15 cellular contexts compared by ENCODE assay signal in the genomic region with DNA sequence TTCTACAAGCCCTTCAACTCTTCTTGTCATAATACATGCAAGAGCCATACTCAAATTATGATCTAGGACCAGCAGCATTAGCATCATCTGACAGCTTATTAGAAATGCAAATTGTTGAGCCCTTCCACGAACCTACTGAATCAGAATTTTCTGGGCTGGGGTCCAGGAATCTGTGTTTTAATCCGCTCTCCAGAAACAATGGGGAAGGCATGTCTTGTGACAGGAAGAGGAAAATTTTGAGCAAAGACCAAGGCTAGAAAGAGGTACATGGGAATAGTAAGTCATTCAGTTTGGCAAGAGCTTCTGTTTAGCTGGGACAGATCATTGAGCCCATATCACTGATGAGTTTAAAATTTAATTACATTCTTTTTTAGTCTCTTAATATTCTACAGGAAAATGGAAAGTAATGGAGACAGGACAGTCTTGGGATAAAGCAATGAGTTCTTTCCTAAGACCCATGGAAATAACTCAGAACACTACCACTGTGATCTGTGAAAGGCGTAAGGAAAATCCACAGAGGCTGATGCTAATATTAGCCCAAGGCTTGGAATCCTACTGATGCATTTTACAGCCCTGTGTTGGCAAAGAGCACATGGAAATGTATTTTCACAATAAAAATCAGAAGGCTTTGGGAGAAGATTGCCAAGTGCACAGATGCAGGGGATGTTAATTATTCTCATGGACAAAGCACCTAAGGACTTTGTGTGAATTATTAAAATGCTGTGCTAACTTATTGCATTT.
DNase-seq lines count a peak whose midpoint lies in the region; ATAC-seq and TF ChIP-seq lines count a peak whose summit lies in the region.
"Had no signal": no experiment of that assay in that cellular context is flagged by ENCODE, and none has a peak within 500 bp of the region (broad histone marks: within the 10 kb centered on the region; RNA-seq: fewer than 3 reads in every experiment).

No MANE protein-coding gene starts in this region.

- peaks cover 0 to 2% of the 10 kb centered on the region in 2 experiments; a peak in 2 of 4 replicates for H3K4me1 ChIP-seq in SK-N-SH (ENCODE audit: control insufficient read depth in 1 of 2, insufficient read depth in 2 of 2, low read depth in 1 of 2, low read length in 1 of 2)
- H3K4me1 ChIP-seq: HAP-1, Peyer's patch had no signal

- no peaks in the 10 kb centered on the region for H3K36me3 ChIP-seq in SK-N-SH (replicated peaks in 1 of 2; ENCODE audit: control insufficient read depth in 1 of 2, insufficient read depth in 2 of 2, low read length in 1 of 2)
- H3K36me3 ChIP-seq: HAP-1, Peyer's patch had no signal

- peak; percentile 7 for DNase-seq in NCI-H1694 treated with DMSO at 0.1 percent for 48 hours (lab: John Stamatoyannopoulos, UW)
- DNase-seq in NCI-H1694 (lab: John Stamatoyannopoulos, UW): no peak
- peak; percentile 5 for DNase-seq in cerebellar cortex (ENCODE audit: low spot score)
- DNase-seq in midbrain (lab: John Stamatoyannopoulos, UW): peak; percentile 4
- no peak for DNase-seq in COLO668 (lab: John Stamatoyannopoulos, UW; ENCODE audit: unreplicated experiment)
- no peak for DNase-seq in stimulated activated CD4-positive, alpha-beta T cell treated with anti-CD3 and anti-CD28 coated beads, Interleukin-1b, Interleukin-23, amount 100 ng/mL, for 48 hours
- DNase-seq in SK-N-SH: no peak
- DNase-seq: NCI-H1436 treated with DMSO at 0.1 percent for 48 hours, NCI-H226, NCI-H774, Peyer's patch, Right ventricle myocardium superior had no signal

- no peaks in the 10 kb centered on the region for H3F3A ChIP-seq in SK-N-SH (replicated peaks; ENCODE audit: insufficient read depth)

- ATAC-seq in HG03196 (IDR thresholded peaks at IDR 0.05; ENCODE audit: unreplicated experiment): no peak
- ATAC-seq: GM12878 had no signal

- H3K27me3 ChIP-seq in SK-N-SH (ENCODE audit: insufficient read depth): no peaks in the 10 kb centered on the region
- H3K27me3 ChIP-seq: Peyer's patch had no signal

- 25% methylated on average over 3 of the region's 3 CpGs for WGBS in SK-N-SH (ENCODE audit: low lambda C conversion rate)

- H3K9ac ChIP-seq in SK-N-SH: no peak overlapping the region

- no peak overlapping the region for H2AFZ ChIP-seq in SK-N-SH (ENCODE audit: low read depth)

- CTCF ChIA-PET in SK-N-SH (lab: Yijun Ruan, JAX): interaction anchor here (2.2 kb wide), 1 partner anchor 27 kb away, joined by 7 read pairs; no protein-coding TSS in a partner anchor

- no peak overlapping the region for H3K4me3 ChIP-seq in SK-N-SH (ENCODE audit: low read depth in 2 of 2, low read length in 1 of 2)
- H3K4me3 ChIP-seq: GM12878, HAP-1, Peyer's patch had no signal

- H3K79me2 ChIP-seq in SK-N-SH (ENCODE audit: insufficient read depth): no peaks in the 10 kb centered on the region

- no peak overlapping the region for H3K4me2 ChIP-seq in SK-N-SH

- TF ChIP-seq RAD21 in SK-N-SH (IDR thresholded peaks at IDR 0.05; ENCODE audit: low read length): no peak

- no peaks in the 10 kb centered on the region for H3K9me3 ChIP-seq in SK-N-SH
- H3K9me3 ChIP-seq: HAP-1, Peyer's patch had no signal

- TF ChIP-seq CTCF in SK-N-SH (IDR thresholded peaks at IDR 0.05): no peak

- TF ChIP-seq EP300 in SK-N-SH (IDR thresholded peaks at IDR 0.05; ENCODE audit: borderline replicate concordance in 1 of 2, low read depth in 1 of 2, low read length in 1 of 2): no peak

- POLR2A ChIA-PET in SK-N-SH (lab: Yijun Ruan, JAX): no interaction called here

- H4K20me1 ChIP-seq in SK-N-SH (ENCODE audit: insufficient read depth): no peaks in the 10 kb centered on the region

- H3K9me2 ChIP-seq in SK-N-SH: no peaks in the 10 kb centered on the region

- H3K27ac ChIP-seq in SK-N-SH (ENCODE audit: low read depth in 2 of 2, low read length in 1 of 2): no peak overlapping the region; a peak in 2 of 4 replicates
- H3K27ac ChIP-seq: Peyer's patch had no signal

TF ChIP-seq in SK-N-SH, 30 proteins besides CTCF, POLR2A, EP300 and RAD21:
- TF ChIP-seq FOXM1 (IDR thresholded peaks at IDR 0.05; ENCODE audit: low read depth) (no peak), RFX5 (IDR thresholded peaks at IDR 0.05; ENCODE audit: low read length) (no peak), TCF12 (IDR thresholded peaks at IDR 0.05) (no peak), YY1 (IDR thresholded peaks at IDR 0.05; ENCODE audit: low read depth) (no peak), GATA2 (CRISPR knock-in tag; IDR thresholded peaks at IDR 0.05) (no peak), ELF1 (IDR thresholded peaks at IDR 0.05) (no peak), NFIC (IDR thresholded peaks at IDR 0.05; ENCODE audit: borderline replicate concordance) (no peak), RCOR1 (IDR thresholded peaks at IDR 0.05; ENCODE audit: low read length) (no peak), FOXJ3 (CRISPR knock-in tag; IDR thresholded peaks at IDR 0.05) (no peak)
- TF ChIP-seq, protein P1, sequence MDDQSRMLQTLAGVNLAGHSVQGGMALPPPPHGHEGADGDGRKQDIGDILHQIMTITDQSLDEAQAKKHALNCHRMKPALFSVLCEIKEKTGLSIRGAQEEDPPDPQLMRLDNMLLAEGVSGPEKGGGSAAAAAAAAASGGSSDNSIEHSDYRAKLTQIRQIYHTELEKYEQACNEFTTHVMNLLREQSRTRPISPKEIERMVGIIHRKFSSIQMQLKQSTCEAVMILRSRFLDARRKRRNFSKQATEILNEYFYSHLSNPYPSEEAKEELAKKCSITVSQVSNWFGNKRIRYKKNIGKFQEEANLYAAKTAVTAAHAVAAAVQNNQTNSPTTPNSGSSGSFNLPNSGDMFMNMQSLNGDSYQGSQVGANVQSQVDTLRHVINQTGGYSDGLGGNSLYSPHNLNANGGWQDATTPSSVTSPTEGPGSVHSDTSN (IDR thresholded peaks at IDR 0.05): no peak
- TF ChIP-seq, protein P2, sequence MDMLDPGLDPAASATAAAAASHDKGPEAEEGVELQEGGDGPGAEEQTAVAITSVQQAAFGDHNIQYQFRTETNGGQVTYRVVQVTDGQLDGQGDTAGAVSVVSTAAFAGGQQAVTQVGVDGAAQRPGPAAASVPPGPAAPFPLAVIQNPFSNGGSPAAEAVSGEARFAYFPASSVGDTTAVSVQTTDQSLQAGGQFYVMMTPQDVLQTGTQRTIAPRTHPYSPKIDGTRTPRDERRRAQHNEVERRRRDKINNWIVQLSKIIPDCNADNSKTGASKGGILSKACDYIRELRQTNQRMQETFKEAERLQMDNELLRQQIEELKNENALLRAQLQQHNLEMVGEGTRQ (IDR thresholded peaks at IDR 0.05; ENCODE audit: borderline replicate concordance, low read depth, low read length): no peak
- TF ChIP-seq, protein P3, sequence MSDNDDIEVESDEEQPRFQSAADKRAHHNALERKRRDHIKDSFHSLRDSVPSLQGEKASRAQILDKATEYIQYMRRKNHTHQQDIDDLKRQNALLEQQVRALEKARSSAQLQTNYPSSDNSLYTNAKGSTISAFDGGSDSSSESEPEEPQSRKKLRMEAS (IDR thresholded peaks at IDR 0.05; ENCODE audit: low read depth): no peak

Comparison
In these comparisons a context has a peak if more than half of its experiments do, and no peak if none do; other contexts are left out.
1. DNase-seq: peak in NCI-H1694 treated with DMSO at 0.1 percent for 48 hours (single experiment), cerebellar cortex (single experiment) and midbrain (single experiment); none in NCI-H1694 (single experiment), COLO668 (single experiment), stimulated activated CD4-positive, alpha-beta T cell treated with anti-CD3 and anti-CD28 coated beads, Interleukin-1b, Interleukin-23, amount 100 ng/mL, for 48 hours (single experiment) and SK-N-SH (single experiment).